ENCODE assay signal across 24 cellular contexts in the genomic region with DNA sequence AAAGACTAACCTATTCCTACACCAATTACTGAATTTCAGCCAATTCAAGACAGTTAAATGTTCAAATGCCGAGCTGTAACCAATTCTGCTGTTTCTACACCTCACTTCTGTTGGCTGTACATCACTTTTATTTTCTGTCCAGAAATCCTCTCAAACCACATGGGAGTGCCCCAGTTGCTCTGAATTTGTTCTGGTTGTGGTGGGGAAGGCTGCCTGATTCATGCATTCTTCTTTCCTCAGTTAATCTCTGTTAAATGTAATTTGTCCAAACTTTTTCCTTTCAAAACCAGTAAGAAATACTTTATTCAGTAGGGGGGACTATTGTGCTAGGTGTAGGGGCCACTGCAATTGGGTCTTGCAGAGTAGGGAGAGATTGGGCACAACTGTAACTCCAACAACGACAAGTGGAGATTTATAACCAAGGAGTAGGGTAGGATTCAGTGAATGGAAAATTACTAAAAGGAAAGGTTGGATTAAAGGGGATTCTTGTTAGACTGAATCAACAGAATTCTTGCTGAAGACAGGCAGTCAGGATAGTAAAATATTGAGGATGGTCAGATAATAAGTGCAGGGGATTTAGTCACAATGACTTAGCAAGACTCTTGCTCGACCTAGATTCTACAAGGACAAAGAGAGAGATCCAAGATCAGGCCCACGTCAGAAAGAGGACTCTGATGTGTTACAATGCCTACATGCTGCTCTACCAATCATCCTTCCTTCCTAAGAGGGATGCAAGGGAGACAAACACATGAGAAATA.
"Had no signal": no experiment of that assay in that cellular context is flagged by ENCODE, and none has a peak within 500 bp of the region (broad histone marks: within the 10 kb centered on the region; RNA-seq: fewer than 3 reads in every experiment).

No MANE protein-coding gene starts in this region.

- H3K27me3 Mint-ChIP-seq: activated CD8-positive, alpha-beta T cell treated with anti-CD3 and anti-CD28 coated beads for 36 hours; activated naive CD8-positive, alpha-beta T cell treated with anti-CD3 and anti-CD28 coated beads, Interleukin-2, amount 10 ng/mL, durations not matched to agents 7 days and 5 days had no signal

- H3K27ac Mint-ChIP-seq: activated CD8-positive, alpha-beta T cell treated with anti-CD3 and anti-CD28 coated beads for 36 hours; activated naive CD8-positive, alpha-beta T cell treated with anti-CD3 and anti-CD28 coated beads, Interleukin-2, amount 10 ng/mL, durations not matched to agents 7 days and 5 days; activated T-cell treated with anti-CD3 and anti-CD28 coated beads, Interleukin-2, amount 50 U/mL, for 72 hours; activated T-helper 2 cell treated with anti-CD3 and anti-CD28 coated beads, Interferon-gamma antibody, Interleukin-2, Interleukin-4, amounts not matched to agents 10 μg/mL and 5 μg/mL and 100 μg/mL, durations not matched to agents 14 hours and 24 hours and 36 hours; T-helper 1 cell treated with Interleukin-12 subunit alpha and Interleukin-12 subunit beta and Interleukin-4 antibody, amounts not matched to agents 30 μg/mL and 1 μg/mL, for 36 hours had no signal

- H3K36me3 ChIP-seq: adrenal gland, Peyer's patch had no signal

- H3K27me3 ChIP-seq: adrenal gland, Peyer's patch had no signal

- DNase-seq: activated CD4-positive, alpha-beta T cell treated with anti-CD3 and anti-CD28 coated beads for 4 hours; activated CD8-positive, alpha-beta memory T cell treated with anti-CD3 and anti-CD28 coated beads, Interleukin-2, amount 50 U/mL, for 4 hours; activated CD8-positive, alpha-beta T cell treated with anti-CD3 and anti-CD28 coated beads for 36 hours; activated naive CD4-positive, alpha-beta T cell treated with anti-CD3 and anti-CD28 coated beads, Interleukin-2, amount 50 U/mL, for 16 hours; activated naive CD8-positive, alpha-beta T cell treated with anti-CD3 and anti-CD28 coated beads, Interleukin-2, amount 10 ng/mL, durations not matched to agents 7 days and 5 days; activated T-cell treated with anti-CD3 and anti-CD28 coated beads, Interleukin-2, amount 50 U/mL, for 72 hours; adrenal gland; aorta; cerebellar nuclear complex; KG1; NCI-H1092; NCI-H1417; NCI-H2029; NCI-H2107; NCI-H2171 treated with DMSO at 0.1 percent for 48 hours; NCI-H226; NCI-H526; NCI-H774; Peyer's patch; Right ventricle myocardium superior had no signal

- H3K4me1 ChIP-seq: adrenal gland, Peyer's patch had no signal

- ATAC-seq: activated CD4-positive, CD25-positive, alpha-beta regulatory T cell treated with anti-CD3 and anti-CD28 coated beads, Interleukin-2, amount 50 U/mL, for 24 hours; activated CD8-positive, alpha-beta T cell treated with anti-CD3 and anti-CD28 coated beads for 36 hours; activated T-cell treated with anti-CD3 and anti-CD28 coated beads, Interleukin-2, amount 50 U/mL, for 72 hours had no signal

- H3K27ac ChIP-seq: adrenal gland, Peyer's patch, RWPE1 had no signal

- H3K9me3 ChIP-seq: adrenal gland, Peyer's patch had no signal

- H3K4me3 Mint-ChIP-seq: activated CD8-positive, alpha-beta T cell treated with anti-CD3 and anti-CD28 coated beads for 36 hours; activated naive CD8-positive, alpha-beta T cell treated with anti-CD3 and anti-CD28 coated beads, Interleukin-2, amount 10 ng/mL, durations not matched to agents 7 days and 5 days; activated T-cell treated with anti-CD3 and anti-CD28 coated beads, Interleukin-2, amount 50 U/mL, for 72 hours; T-helper 1 cell treated with Interleukin-12 subunit alpha and Interleukin-12 subunit beta and Interleukin-4 antibody, amounts not matched to agents 30 μg/mL and 1 μg/mL, for 36 hours had no signal

- H3K4me1 Mint-ChIP-seq: activated naive CD8-positive, alpha-beta T cell treated with anti-CD3 and anti-CD28 coated beads, Interleukin-2, amount 10 ng/mL, durations not matched to agents 7 days and 5 days had no signal

- H3K36me3 Mint-ChIP-seq: activated naive CD8-positive, alpha-beta T cell treated with anti-CD3 and anti-CD28 coated beads, Interleukin-2, amount 10 ng/mL, durations not matched to agents 7 days and 5 days had no signal

- H3K9me3 Mint-ChIP-seq: activated CD8-positive, alpha-beta T cell treated with anti-CD3 and anti-CD28 coated beads for 36 hours; T-helper 1 cell treated with Interleukin-12 subunit alpha and Interleukin-12 subunit beta and Interleukin-4 antibody, amounts not matched to agents 30 μg/mL and 1 μg/mL, for 36 hours had no signal

- H3K4me3 ChIP-seq: adrenal gland, Peyer's patch had no signal
